8 cellular contexts compared by ENCODE assay signal in genomic region chr20:50027611-50028105, GRCh38. TPM values are rescaled to one million over a fixed set of nuclear protein-coding genes. Genes with fewer than 3 reads are reported as not detected.
A peak's percentile ranks its signal among the peaks of the same experiment; 100 is the strongest.
DNase-seq lines count a peak whose midpoint lies in the region; ATAC-seq, FAIRE-seq and TF ChIP-seq lines count a peak whose summit lies in the region.

No MANE protein-coding gene starts in this region.

- H3K9ac ChIP-seq in GM23248 (peak overlapping the region; percentile 64), astrocyte (ENCODE audit: low read length) (peak overlapping the region; percentile 51), rectal smooth muscle tissue (ENCODE audit: low read length) (no peak overlapping the region)

- H3K4me1 Mint-ChIP-seq in astrocyte (ENCODE audit: low read depth, unreplicated experiment) (peaks cover 29% of the 10 kb centered on the region), GM23338 (peaks cover 4% of the 10 kb centered on the region), progenitor cell of endocrine pancreas (ENCODE audit: low read depth) (no peaks in the 10 kb centered on the region)

- no peak for FAIRE-seq in astrocyte (lab: Jason Lieb, UNC)

- no peak overlapping the region for H3K4me2 ChIP-seq in GM23248 (ENCODE audit: unreplicated experiment)
- peak overlapping the region; percentile 12 for H3K4me2 ChIP-seq in astrocyte (ENCODE audit: low read length)
- no peak overlapping the region for H3K4me2 ChIP-seq in GM23338

- no peaks in the 10 kb centered on the region for H3K79me2 ChIP-seq in GM23248 (ENCODE audit: insufficient read depth)
- H3K79me2 ChIP-seq in astrocyte (ENCODE audit: insufficient read depth, low read length), result no peaks in the 10 kb centered on the region
- H3K79me2 ChIP-seq in GM23338 (replicated peaks; ENCODE audit: insufficient read depth), result no peaks in the 10 kb centered on the region

- H3K4me3 Mint-ChIP-seq in astrocyte (ENCODE audit: unreplicated experiment) (peak overlapping the region; percentile 40), GM23338 (no peak overlapping the region), progenitor cell of endocrine pancreas (ENCODE audit: low read depth) (no peak overlapping the region)

- H3K9me2 ChIP-seq in GM23248 (ENCODE audit: insufficient read depth), result no peaks in the 10 kb centered on the region
- no peaks in the 10 kb centered on the region for H3K9me2 ChIP-seq in GM23338 (ENCODE audit: insufficient read depth)

- DNase-seq in GM23248 (peak; percentile 95), astrocyte (ENCODE audit: low read depth) (peak; percentile 90), left cardiac atrium (peak; percentile 92), GM23338 (ENCODE audit: low spot score) (no peak), progenitor cell of endocrine pancreas (ENCODE audit: low spot score, unreplicated experiment) (no peak)

- H3K27me3 Mint-ChIP-seq in astrocyte (ENCODE audit: low read depth, unreplicated experiment), result peaks cover 3% of the 10 kb centered on the region
- peaks cover 10% of the 10 kb centered on the region for H3K27me3 Mint-ChIP-seq in GM23338 (ENCODE audit: insufficient read depth, low read depth, poor library complexity)
- peaks cover 3% of the 10 kb centered on the region for H3K27me3 Mint-ChIP-seq in progenitor cell of endocrine pancreas

- peak overlapping the region; percentile 69 for H3K27ac Mint-ChIP-seq in astrocyte (ENCODE audit: unreplicated experiment)
- no peak overlapping the region for H3K27ac Mint-ChIP-seq in GM23338
- H3K27ac Mint-ChIP-seq in progenitor cell of endocrine pancreas, result no peak overlapping the region

- H3K36me3 Mint-ChIP-seq in astrocyte (ENCODE audit: low read depth, unreplicated experiment), result no peaks in the 10 kb centered on the region
- H3K36me3 Mint-ChIP-seq in GM23338 (ENCODE audit: low read depth), result no peaks in the 10 kb centered on the region
- no peaks in the 10 kb centered on the region for H3K36me3 Mint-ChIP-seq in progenitor cell of endocrine pancreas (ENCODE audit: insufficient read depth)

- H3K4me1 ChIP-seq in GM23248 (ENCODE audit: insufficient read depth), result peaks cover 27% of the 10 kb centered on the region
- peaks cover 37% of the 10 kb centered on the region for H3K4me1 ChIP-seq in astrocyte (ENCODE audit: insufficient read depth, low read length)
- peaks cover 6% of the 10 kb centered on the region for H3K4me1 ChIP-seq in rectal smooth muscle tissue (ENCODE audit: control insufficient read depth, insufficient read depth, low read length)
- H3K4me1 ChIP-seq in GM23338 (ENCODE audit: insufficient read depth), result no peaks in the 10 kb centered on the region

- H3K27ac ChIP-seq in GM23248 (peak overlapping the region; percentile 93), astrocyte (ENCODE audit: low read depth, low read length) (peak overlapping the region; percentile 74), rectal smooth muscle tissue (ENCODE audit: low read depth, low read length) (peak overlapping the region; percentile 19), GM23338 (ENCODE audit: low read depth) (no peak overlapping the region)

- TF ChIP-seq CTCF in astrocyte (IDR thresholded peaks at IDR 0.05; ENCODE audit: insufficient read depth, low read depth, low read length), result no peak
- TF ChIP-seq CTCF in GM23338 (conservative IDR thresholded peaks at IDR 0.05; ENCODE audit: low read depth in 2 of 2), result no peak
- no peak for TF ChIP-seq CTCF in progenitor cell of endocrine pancreas (IDR thresholded peaks at IDR 0.05; ENCODE audit: unreplicated experiment)

- no peaks in the 10 kb centered on the region for H3K9me3 ChIP-seq in GM23248 (ENCODE audit: low read depth)
- peaks cover 5% of the 10 kb centered on the region for H3K9me3 ChIP-seq in astrocyte (ENCODE audit: insufficient read depth, low read depth, low read length)

- peak; percentile 86 to 90 for ATAC-seq in left cardiac atrium
- no peak for ATAC-seq in GM23338
- no peak for ATAC-seq in HG02798 (IDR thresholded peaks at IDR 0.05; ENCODE audit: poor library complexity, unreplicated experiment)
- no peak for ATAC-seq in GM21390 (IDR thresholded peaks at IDR 0.05; ENCODE audit: unreplicated experiment)

- H3K4me3 ChIP-seq in GM23248, result no peak overlapping the region
- no peak overlapping the region for H3K4me3 ChIP-seq in astrocyte (ENCODE audit: insufficient read depth, low read depth, low read length)
- no peak overlapping the region for H3K4me3 ChIP-seq in rectal smooth muscle tissue (ENCODE audit: low read length)
- H3K4me3 ChIP-seq in GM23338, result no peak overlapping the region

- H3K27me3 ChIP-seq in GM23248 (replicated peaks; ENCODE audit: insufficient read depth) (no peaks in the 10 kb centered on the region), astrocyte (ENCODE audit: insufficient read depth, low read length) (no peaks in the 10 kb centered on the region), rectal smooth muscle tissue (ENCODE audit: control insufficient read depth, insufficient read depth, low read length) (no peaks in the 10 kb centered on the region), GM23338 (ENCODE audit: insufficient read depth) (no peaks in the 10 kb centered on the region)

- H2AFZ ChIP-seq in GM23248 (no peak overlapping the region), astrocyte (ENCODE audit: low read depth, low read length) (no peak overlapping the region), GM23338 (no peak overlapping the region)

- no peaks in the 10 kb centered on the region for H3K9me3 Mint-ChIP-seq in astrocyte (ENCODE audit: unreplicated experiment)
- no peaks in the 10 kb centered on the region; the same call in 2 of the 3 replicates for H3K9me3 Mint-ChIP-seq in GM23338
- no peaks in the 10 kb centered on the region for H3K9me3 Mint-ChIP-seq in progenitor cell of endocrine pancreas (ENCODE audit: low read depth)

- no peaks in the 10 kb centered on the region for H3K36me3 ChIP-seq in GM23248 (ENCODE audit: low read depth)
- no peaks in the 10 kb centered on the region for H3K36me3 ChIP-seq in astrocyte (ENCODE audit: insufficient read depth, low read length)
- H3K36me3 ChIP-seq in rectal smooth muscle tissue (ENCODE audit: control insufficient read depth, insufficient read depth, low read length), result no peaks in the 10 kb centered on the region
- no peaks in the 10 kb centered on the region for H3K36me3 ChIP-seq in GM23338 (ENCODE audit: insufficient read depth)

- H3F3A ChIP-seq in GM23248 (ENCODE audit: insufficient read depth), result peaks cover 18% of the 10 kb centered on the region; the same call in 1 of the 2 replicates
- no peaks in the 10 kb centered on the region for H3F3A ChIP-seq in GM23338 (replicated peaks; ENCODE audit: low read depth)

- 16 to 24% methylated on average over 7 to 12 of the region's 12 CpGs for WGBS in GM23248 (ENCODE audit: low coverage in 1 of 2, low lambda C conversion rate in 2 of 2, missing lambda C conversion rate in 2 of 2), 2 experiments

- intact Hi-C loops in left cardiac atrium (cut with DNase I), result no loop called here

- H4K20me1 ChIP-seq in GM23248 (ENCODE audit: insufficient read depth) (no peaks in the 10 kb centered on the region), astrocyte (ENCODE audit: insufficient read depth, low read length) (no peaks in the 10 kb centered on the region), GM23338 (replicated peaks; ENCODE audit: insufficient read depth) (no peaks in the 10 kb centered on the region)

- in situ Hi-C loops in GM23248 (cut with MboI), result no loop called here

TF ChIP-seq in GM23338, 12 proteins besides CTCF, POLR2A, EP300 and RAD21 (continues in another document):
- no peak for TF ChIP-seq EZH2 (IDR thresholded peaks at IDR 0.05; ENCODE audit: low read depth, unreplicated experiment)
- no peak for TF ChIP-seq REST (IDR thresholded peaks at IDR 0.05; ENCODE audit: unreplicated experiment)
- TF ChIP-seq EZH2phosphoT487 (IDR thresholded peaks at IDR 0.05; ENCODE audit: unreplicated experiment), result no peak
- no peak for TF ChIP-seq JUNB (IDR thresholded peaks at IDR 0.05; ENCODE audit: unreplicated experiment)
- no peak for TF ChIP-seq ZNF114 (CRISPR knock-in tag; IDR thresholded peaks at IDR 0.05)

RNA-seq across cellular contexts. Expression of gene SNAI1, which starts 44.9 kb away (rescaled TPM):
- 2.4 and 7.6 TPM in 2 replicates for total RNA-seq in GM23248 (2014; rRNA removed; shearing (Covaris generic))
- 13.4 and 15.7 TPM in 2 replicates for polyA plus RNA-seq in GM23248 (2016; fragmentation: Nextera tagmentation; extraction: Ambion mirVana)
- 9.1 and 9.5 TPM in 2 replicates for total RNA-seq in astrocyte
- total RNA-seq in left cardiac atrium, result 1 to 10 TPM; 2.7 to 8.5 TPM
- 2.9 and 4.2 TPM in 2 replicates for total RNA-seq in GM23338 (2014; rRNA removed; shearing (Covaris generic))
- 7.9 and 8.4 TPM in 2 replicates for polyA plus RNA-seq in GM23338 (2016; fragmentation: Nextera tagmentation; extraction: Ambion mirVana)
- 1.3 and 1.7 TPM in 2 replicates for total RNA-seq in progenitor cell of endocrine pancreas

Comparison
In these comparisons a context has a peak if more than half of its experiments do, and no peak if none do; other contexts are left out.
1. DNase-seq: peak in GM23248 (single experiment), astrocyte (single experiment) and left cardiac atrium (single experiment); none in GM23338 (single experiment) and progenitor cell of endocrine pancreas (single experiment).
2. ATAC-seq: peak in left cardiac atrium (2 of 2); none in GM23338 (single experiment), HG02798 (single experiment) and GM21390 (single experiment).